ENCODE assay signal across 17 cellular contexts in genomic region chr22:48248901-48249455, GRCh38.
DNase-seq lines count a peak whose midpoint lies in the region; ATAC-seq and TF ChIP-seq lines count a peak whose summit lies in the region.
"Had no signal": no experiment of that assay in that cellular context is flagged by ENCODE, and none has a peak within 500 bp of the region (broad histone marks: within the 10 kb centered on the region; RNA-seq: fewer than 3 reads in every experiment).

No MANE protein-coding gene starts in this region.

- H3K27ac Mint-ChIP-seq in endodermal cell: no peak overlapping the region
- H3K27ac Mint-ChIP-seq: B cell; CD8-positive, alpha-beta T cell; H9 had no signal

- no peak for ATAC-seq in HG03108 (IDR thresholded peaks at IDR 0.05; ENCODE audit: unreplicated experiment)
- ATAC-seq: CD8-positive, alpha-beta T cell had no signal

- H3K9me3 Mint-ChIP-seq in endodermal cell: no peaks in the 10 kb centered on the region
- H3K9me3 Mint-ChIP-seq: CD8-positive, alpha-beta T cell; H9 had no signal

- in situ Hi-C loops in KBM-7 (cut with MboI; ENCODE audit: low pct_unique_long_range_greater_than_20kb, low sequenced_read_pairs): no loop called here

- H3K27ac ChIP-seq in right atrium auricular region (no peak overlapping the region), endodermal cell (ENCODE audit: low read depth, low read length) (no peak overlapping the region)
- H3K27ac ChIP-seq: BLaER1 treated with 17β-estradiol and CSF1 and Interleukin-3, amounts not matched to agents 10 nM and 100 nM; HL-60 had no signal

- no peaks in the 10 kb centered on the region for H3K9me3 ChIP-seq in right atrium auricular region
- H3K9me3 ChIP-seq in endodermal cell (ENCODE audit: control insufficient read depth, low read length): no peaks in the 10 kb centered on the region

- no peaks in the 10 kb centered on the region for H3K36me3 Mint-ChIP-seq in endodermal cell (ENCODE audit: low read depth)
- H3K36me3 Mint-ChIP-seq: CD8-positive, alpha-beta T cell had no signal

- intact Hi-C loops in cardiac septum (cut with DNase I): no loop called here
- intact Hi-C loops in posterior vena cava (cut with DNase I): no loop called here

- DNase-seq in cardiac septum (ENCODE audit: low spot score) (peak; percentile 27), right atrium auricular region (ENCODE audit: low spot score) (no peak), endodermal cell (peak; percentile 34), posterior vena cava (ENCODE audit: low spot score) (peak; percentile 56), KBM-7 (no peak), NCI-H82 (lab: John Stamatoyannopoulos, UW) (no peak)
- DNase-seq: 8988T; Calu3; CD8-positive, alpha-beta T cell; DMS79 treated with DMSO at 0.1 percent for 48 hours; GF-D8; H9; IMR-90 had no signal

- H3K27me3 Mint-ChIP-seq in endodermal cell (ENCODE audit: insufficient read depth): peaks cover 24% of the 10 kb centered on the region

- 87% methylated on average over 11 of the region's 12 CpGs; no CpG with 5 or more reads in 1 of the 2 experiments for WGBS in endodermal cell (ENCODE audit: insufficient coverage in 1 of 2, insufficient read length in 1 of 2), 2 experiments

- H3K27me3 ChIP-seq in right atrium auricular region: no peaks in the 10 kb centered on the region
- no peaks in the 10 kb centered on the region for H3K27me3 ChIP-seq in endodermal cell (ENCODE audit: control insufficient read depth, insufficient read depth, low read length, poor library complexity, severe bottlenecking)
- H3K27me3 ChIP-seq: BLaER1 treated with 17β-estradiol and CSF1 and Interleukin-3, amounts not matched to agents 10 nM and 100 nM had no signal

- H3K4me3 ChIP-seq in right atrium auricular region (no peak overlapping the region), endodermal cell (ENCODE audit: low read length) (no peak overlapping the region)
- H3K4me3 ChIP-seq: BLaER1 treated with 17β-estradiol and CSF1 and Interleukin-3, amounts not matched to agents 10 nM and 100 nM had no signal

- no peak overlapping the region for H3K9ac ChIP-seq in endodermal cell (ENCODE audit: extremely low read depth, low read length, poor library complexity, severe bottlenecking)
- H3K9ac ChIP-seq: BLaER1 treated with 17β-estradiol and CSF1 and Interleukin-3, amounts not matched to agents 10 nM and 100 nM had no signal

- H3K4me3 Mint-ChIP-seq in endodermal cell: no peak overlapping the region
- H3K4me3 Mint-ChIP-seq: B cell; CD8-positive, alpha-beta T cell; H9 had no signal

- TF ChIP-seq CTCF in right atrium auricular region (IDR thresholded peaks at IDR 0.05) (no peak), endodermal cell (conservative IDR thresholded peaks at IDR 0.05) (no peak)

- H3K36me3 ChIP-seq in right atrium auricular region (no peaks in the 10 kb centered on the region), endodermal cell (ENCODE audit: control insufficient read depth, insufficient read depth, low read length) (no peaks in the 10 kb centered on the region)
- H3K36me3 ChIP-seq: BLaER1 treated with 17β-estradiol and CSF1 and Interleukin-3, amounts not matched to agents 10 nM and 100 nM had no signal

- H3K4me1 ChIP-seq in right atrium auricular region (no peaks in the 10 kb centered on the region), endodermal cell (ENCODE audit: control insufficient read depth, insufficient read depth, low read length) (no peaks in the 10 kb centered on the region)

- peaks cover 4% of the 10 kb centered on the region for H3K4me1 Mint-ChIP-seq in endodermal cell

Comparison
In these comparisons a context has a peak if more than half of its experiments do, and no peak if none do; other contexts are left out.
1. DNase-seq: peak in cardiac septum (single experiment), endodermal cell (single experiment) and posterior vena cava (single experiment); none in right atrium auricular region (single experiment), KBM-7 (single experiment) and NCI-H82 (single experiment).